Comparison of ENCODE assay signal across 18 cellular contexts in genomic region chr16:81806696-81807095, GRCh38.
"Had no signal": no experiment of that assay in that cellular context is flagged by ENCODE, and none has a peak within 500 bp of the region (broad histone marks: within the 10 kb centered on the region; RNA-seq: fewer than 3 reads in every experiment).

No MANE protein-coding gene starts in this region.

- H3K4me1 ChIP-seq: foreskin keratinocyte, sigmoid colon, tibial nerve, uterus had no signal

- H3K27me3 ChIP-seq: brain microvascular endothelial cell, pancreas, sigmoid colon, tibial nerve, uterus had no signal

- DNase-seq: activated CD4-positive, alpha-beta T cell treated with anti-CD3 and anti-CD28 coated beads for 48 hours; activated CD8-positive, alpha-beta T cell treated with anti-CD3 and anti-CD28 coated beads, Interleukin-2, amount 10 ng/mL, durations not matched to agents 7 days and 5 days; activated naive CD8-positive, alpha-beta T cell treated with anti-CD3 and anti-CD28 coated beads, Interleukin-2, amount 10 ng/mL, durations not matched to agents 7 days and 5 days; anterior cingulate cortex; brain microvascular endothelial cell; cortex of kidney; effector CD8-positive, alpha-beta T cell; foreskin keratinocyte; glutamatergic neuron; hypothalamus; mesendoderm; pancreas; sigmoid colon; stimulated activated CD4-positive, alpha-beta T cell treated with anti-CD3 and anti-CD28 coated beads, Interleukin-2, amount 100 ng/mL, for 24 hours; substantia nigra; uterus had no signal

- H3K27ac Mint-ChIP-seq: activated CD8-positive, alpha-beta T cell treated with anti-CD3 and anti-CD28 coated beads, Interleukin-2, amount 10 ng/mL, durations not matched to agents 7 days and 5 days; activated naive CD8-positive, alpha-beta T cell treated with anti-CD3 and anti-CD28 coated beads, Interleukin-2, amount 10 ng/mL, durations not matched to agents 7 days and 5 days; T-helper 1 cell treated with Interleukin-12 subunit alpha and Interleukin-12 subunit beta and Interleukin-4 antibody, amounts not matched to agents 30 μg/mL and 1 μg/mL, for 36 hours had no signal

- FAIRE-seq: pancreas had no signal

- H3K9me3 ChIP-seq: pancreas, sigmoid colon, uterus had no signal

- H3K36me3 ChIP-seq: brain microvascular endothelial cell, pancreas, sigmoid colon, tibial nerve, uterus had no signal

- H3K27ac ChIP-seq: brain microvascular endothelial cell, foreskin keratinocyte, pancreas, sigmoid colon, tibial nerve, uterus had no signal

- ATAC-seq: activated CD8-positive, alpha-beta T cell treated with anti-CD3 and anti-CD28 coated beads, Interleukin-2, amount 10 ng/mL, durations not matched to agents 7 days and 5 days; foreskin keratinocyte; pancreas had no signal

- H3K9me3 Mint-ChIP-seq: T-helper 1 cell treated with Interleukin-12 subunit alpha and Interleukin-12 subunit beta and Interleukin-4 antibody, amounts not matched to agents 30 μg/mL and 1 μg/mL, for 36 hours had no signal

- H3K4me3 Mint-ChIP-seq: activated CD8-positive, alpha-beta T cell treated with anti-CD3 and anti-CD28 coated beads, Interleukin-2, amount 10 ng/mL, durations not matched to agents 7 days and 5 days; activated naive CD8-positive, alpha-beta T cell treated with anti-CD3 and anti-CD28 coated beads, Interleukin-2, amount 10 ng/mL, durations not matched to agents 7 days and 5 days; T-helper 1 cell treated with Interleukin-12 subunit alpha and Interleukin-12 subunit beta and Interleukin-4 antibody, amounts not matched to agents 30 μg/mL and 1 μg/mL, for 36 hours had no signal

- H3K4me3 ChIP-seq: pancreas, sigmoid colon, tibial nerve, uterus had no signal
